ENCODE assay signal across 8 cellular contexts in the genomic region with DNA sequence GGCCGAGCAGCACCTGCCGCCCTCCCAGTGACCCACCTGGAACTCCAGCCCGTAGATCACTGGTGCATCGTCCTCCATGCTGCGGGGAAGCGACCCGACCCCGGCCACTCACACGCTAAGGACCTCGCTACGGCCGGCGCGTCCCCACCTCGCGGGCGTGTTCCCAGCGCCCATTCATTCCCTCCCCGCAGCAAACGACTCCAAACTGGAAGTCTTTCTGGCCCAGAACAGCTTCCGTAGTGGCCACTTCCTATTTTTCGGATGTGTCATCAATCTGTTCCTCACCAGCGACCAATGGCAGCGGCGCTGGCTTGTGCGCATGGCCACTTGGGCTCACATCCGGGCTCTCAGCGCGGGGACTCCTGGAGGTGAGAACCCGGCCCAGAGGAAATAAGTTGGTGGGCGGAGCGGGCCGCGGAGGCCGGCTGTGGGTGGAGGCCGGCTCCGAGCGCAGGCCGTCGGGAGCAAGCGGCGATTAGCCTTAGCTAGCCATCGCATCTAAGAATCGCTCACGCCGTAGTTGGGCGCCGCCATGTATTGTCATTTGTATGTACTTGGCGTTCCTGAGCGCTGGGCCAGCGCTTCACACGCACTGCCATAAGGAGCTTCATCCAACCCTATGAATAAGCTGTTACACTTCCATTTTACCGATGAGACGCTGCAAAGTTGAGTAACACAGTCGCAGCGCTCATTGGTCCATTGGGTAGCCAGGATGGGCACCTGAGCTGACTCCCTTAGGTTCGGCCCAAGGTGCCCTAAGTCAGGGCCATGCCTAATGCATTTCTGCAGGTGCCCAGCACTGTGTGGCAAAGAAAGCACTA. TPM values are rescaled to one million over a fixed set of nuclear protein-coding genes. Genes with fewer than 3 reads are reported as not detected.
DNase-seq lines count a peak whose midpoint lies in the region; ATAC-seq lines count a peak whose summit lies in the region.

A gene (minus strand): TSS at position 207 of the 821 bp plus-strand sequence. CDS start 129 bp downstream, at position 78.

- peak within 1 kb of the TSS; percentile 47 for H4K5ac ChIP-seq in mesendoderm (ENCODE audit: low read length)

- no peaks in the 10 kb centered on the region for H3K27me3 Mint-ChIP-seq in activated CD8-positive, alpha-beta memory T cell treated with anti-CD3 and anti-CD28 coated beads, Interleukin-2, amount 10 ng/mL, durations not matched to agents 7 days and 5 days

- peak within 1 kb of the TSS; percentile 99 for H3K27ac Mint-ChIP-seq in activated CD8-positive, alpha-beta memory T cell treated with anti-CD3 and anti-CD28 coated beads, Interleukin-2, amount 10 ng/mL, durations not matched to agents 7 days and 5 days

- peak within 1 kb of the TSS; percentile 0 for H4K8ac ChIP-seq in mesendoderm (ENCODE audit: low read depth, low read length)

- H3K36me3 ChIP-seq in NT2/D1 (ENCODE audit: insufficient read depth, insufficient read length, low read length): peaks cover 22% of the 10 kb centered on the region
- H3K36me3 ChIP-seq in endocrine pancreas (ENCODE audit: control insufficient read depth, insufficient read depth, low read length): no peaks in the 10 kb centered on the region
- H3K36me3 ChIP-seq in mesendoderm (ENCODE audit: control insufficient read depth, insufficient read depth, low read length): peaks cover 2% of the 10 kb centered on the region

- H2BK5ac ChIP-seq in mesendoderm (ENCODE audit: low read length): no peak within 1 kb of the TSS

- H3K9me3 Mint-ChIP-seq in activated CD8-positive, alpha-beta memory T cell treated with anti-CD3 and anti-CD28 coated beads, Interleukin-2, amount 10 ng/mL, durations not matched to agents 7 days and 5 days (ENCODE audit: low read depth): no peaks in the 10 kb centered on the region

- H3K9me3 ChIP-seq in NT2/D1 (ENCODE audit: insufficient read depth, low read length) (no peaks in the 10 kb centered on the region), endocrine pancreas (ENCODE audit: control insufficient read depth, low read length) (no peaks in the 10 kb centered on the region)

- H3K56ac ChIP-seq in mesendoderm (ENCODE audit: low read length): peak within 1 kb of the TSS; percentile 90

- H3K4me3 Mint-ChIP-seq in activated CD8-positive, alpha-beta memory T cell treated with anti-CD3 and anti-CD28 coated beads, Interleukin-2, amount 10 ng/mL, durations not matched to agents 7 days and 5 days: peak within 1 kb of the TSS; percentile 100

- DNase-seq in COR-L47 (lab: John Stamatoyannopoulos, UW) (peak; percentile 96), HUDEP-2 (lab: John Stamatoyannopoulos, UW; ENCODE audit: unreplicated experiment in 76 of 76) (peak; percentile 26 to 97 (median 93)), NT2/D1 (ENCODE audit: low read depth, low spot score) (peak; percentile 99), mesendoderm (peak; percentile 99)
- DNase-seq in activated CD8-positive, alpha-beta memory T cell treated with anti-CD3 and anti-CD28 coated beads, Interleukin-2, amount 10 ng/mL, durations not matched to agents 7 days and 5 days: peak; percentile 99
- peak; percentile 94 for DNase-seq in stimulated activated CD8-positive, alpha-beta memory T cell treated with anti-CD3 and anti-CD28 coated beads, Interleukin-15, amount 100 ng/mL, for 1 hour (ENCODE audit: low read depth)

- H3K4me3 ChIP-seq in NT2/D1 (ENCODE audit: insufficient read length, low read depth): peak within 1 kb of the TSS; percentile 97
- peak within 1 kb of the TSS; percentile 72 for H3K4me3 ChIP-seq in endocrine pancreas (ENCODE audit: control insufficient read depth, insufficient read depth, low read length)
- peak within 1 kb of the TSS; percentile 96 for H3K4me3 ChIP-seq in mesendoderm (ENCODE audit: low read length)

- peaks cover 47% of the 10 kb centered on the region for H3K4me1 Mint-ChIP-seq in activated CD8-positive, alpha-beta memory T cell treated with anti-CD3 and anti-CD28 coated beads, Interleukin-2, amount 10 ng/mL, durations not matched to agents 7 days and 5 days

- peak within 1 kb of the TSS; percentile 32 for H3K27ac ChIP-seq in mesendoderm (ENCODE audit: low read depth, low read length)

- H3K27me3 ChIP-seq in NT2/D1 (ENCODE audit: insufficient read depth, insufficient read length) (no peaks in the 10 kb centered on the region), endocrine pancreas (ENCODE audit: control insufficient read depth, insufficient read depth, low read length) (no peaks in the 10 kb centered on the region), mesendoderm (ENCODE audit: insufficient read depth, low read length, poor library complexity) (no peaks in the 10 kb centered on the region)

- peak within 1 kb of the TSS; percentile 84 for H3K4me2 ChIP-seq in mesendoderm (ENCODE audit: low read length)

- H3K36me3 Mint-ChIP-seq in activated CD8-positive, alpha-beta memory T cell treated with anti-CD3 and anti-CD28 coated beads, Interleukin-2, amount 10 ng/mL, durations not matched to agents 7 days and 5 days: peaks cover 13% of the 10 kb centered on the region

- H3K18ac ChIP-seq in mesendoderm (ENCODE audit: low read length): no peak within 1 kb of the TSS

- peak; percentile 77 for ATAC-seq in GM21381 (IDR thresholded peaks at IDR 0.05; ENCODE audit: unreplicated experiment)
- ATAC-seq in activated CD8-positive, alpha-beta memory T cell treated with anti-CD3 and anti-CD28 coated beads, Interleukin-2, amount 10 ng/mL, durations not matched to agents 7 days and 5 days: peak; percentile 87

- no peak within 1 kb of the TSS for H2AK5ac ChIP-seq in mesendoderm (ENCODE audit: low read length)

- no peak within 1 kb of the TSS for H3K23ac ChIP-seq in mesendoderm (ENCODE audit: low read length)

- H3K4me1 ChIP-seq in NT2/D1 (ENCODE audit: insufficient read depth, insufficient read length) (peaks cover 5% of the 10 kb centered on the region), endocrine pancreas (ENCODE audit: control insufficient read depth, insufficient read depth, low read length) (peaks cover 14% of the 10 kb centered on the region), mesendoderm (ENCODE audit: control insufficient read depth, low read depth, low read length) (peaks cover 3% of the 10 kb centered on the region)

- peaks cover 13% of the 10 kb centered on the region for H3K79me1 ChIP-seq in mesendoderm (ENCODE audit: low read length)

- no peak within 1 kb of the TSS for H2BK120ac ChIP-seq in mesendoderm (ENCODE audit: low read depth, low read length)

- CTCF ChIA-PET in activated CD8-positive, alpha-beta memory T cell treated with anti-CD3 and anti-CD28 coated beads, Interleukin-2, amount 10 ng/mL, durations not matched to agents 7 days and 5 days (lab: Charles Lee): interaction anchor here (1.5 kb wide), 1 partner anchor 181 kb away, joined by 6 read pairs; a partner anchor contains a TSS

- H3K9ac ChIP-seq in NT2/D1 (ENCODE audit: insufficient read length, low read depth): peak within 1 kb of the TSS; percentile 90
- peak within 1 kb of the TSS; percentile 48 for H3K9ac ChIP-seq in endocrine pancreas (ENCODE audit: control insufficient read depth, insufficient read depth, low read length)
- H3K9ac ChIP-seq in mesendoderm (ENCODE audit: low read length): peak within 1 kb of the TSS; percentile 75

- H2BK15ac ChIP-seq in mesendoderm (replicated peaks; ENCODE audit: low read depth): no peak within 1 kb of the TSS

- H3K4ac ChIP-seq in mesendoderm (ENCODE audit: low read depth, low read length): peak within 1 kb of the TSS; percentile 4

- no CpG with 5 or more reads among the region's 57 CpGs for WGBS in mesendoderm (ENCODE audit: extremely low coverage, insufficient coverage, low lambda C conversion rate)

- peaks cover 13% of the 10 kb centered on the region for H3K79me2 ChIP-seq in mesendoderm (ENCODE audit: control insufficient read depth, insufficient read depth, low read length)

RNA-seq across cellular contexts. Expression of the gene that starts here (rescaled TPM):
- 10 to 100 TPM; 40.7 to 44.7 TPM for total RNA-seq in activated CD8-positive, alpha-beta memory T cell treated with anti-CD3 and anti-CD28 coated beads, Interleukin-2, amount 10 ng/mL, durations not matched to agents 7 days and 5 days
- 14.6 TPM for polyA plus RNA-seq in mesendoderm (2013, experiment 1 of 2)
- 16.5 TPM for polyA plus RNA-seq in mesendoderm (2013, experiment 2 of 2)

Comparison
In these comparisons a context has a peak if more than half of its experiments do, and no peak if none do; other contexts are left out.
1. Peak in every context shown above with its lines: DNase-seq, ATAC-seq, H3K4me3 ChIP-seq and H3K27ac ChIP-seq.